Comparison of ENCODE assay signal across 8 cellular contexts in genomic region chr12:124864326-124864752, GRCh38. TPM values are rescaled to one million over a fixed set of nuclear protein-coding genes. Genes with fewer than 3 reads are reported as not detected.
DNase-seq lines count a peak whose midpoint lies in the region; ATAC-seq and TF ChIP-seq lines count a peak whose summit lies in the region.

No MANE protein-coding gene starts in this region.

- no peak for DNase-seq in HFF-Myc (ENCODE audit: extremely low read depth, low read depth)
- no peak for DNase-seq in activated CD8-positive, alpha-beta T cell treated with anti-CD3 and anti-CD28 coated beads, Interleukin-2, amount 10 ng/mL, durations not matched to agents 7 days and 5 days
- peak in 2 of 3 donors; percentile 52 to 53 for DNase-seq in right cardiac atrium
- no peak for DNase-seq in spleen
- no peak for DNase-seq in GM03348 (ENCODE audit: low spot score)
- no peak for DNase-seq in NOMO-1 treated with dmso at 0.1 percent for 144 hours (lab: John Stamatoyannopoulos, UW; ENCODE audit: unreplicated experiment)
- DNase-seq in NCI-H2081 treated with DMSO at 0.1 percent for 48 hours (lab: John Stamatoyannopoulos, UW): no peak
- DNase-seq in T1000 (lab: John Stamatoyannopoulos, UW): no peak

- intact Hi-C loops in right cardiac atrium (cut with DNase I): no loop called here
- intact Hi-C loops in spleen (cut with DNase I; ENCODE audit: low total_unique reads): no loop called here

- TF ChIP-seq POLR2A in spleen (IDR thresholded peaks at IDR 0.05): no peak

- 92% methylated on average over 14 of the region's 14 CpGs for WGBS in right cardiac atrium
- 90 to 93% (median 92%) methylated on average over 14 of the region's 14 CpGs for WGBS in spleen, 5 donors

- peak overlapping the region; percentile 93 for H3K27ac Mint-ChIP-seq in activated CD8-positive, alpha-beta T cell treated with anti-CD3 and anti-CD28 coated beads, Interleukin-2, amount 10 ng/mL, durations not matched to agents 7 days and 5 days

- no peak for ATAC-seq in activated CD8-positive, alpha-beta T cell treated with anti-CD3 and anti-CD28 coated beads, Interleukin-2, amount 10 ng/mL, durations not matched to agents 7 days and 5 days
- peak in 1 of 2 donors; percentile 1 for ATAC-seq in right cardiac atrium

- POLR2A ChIA-PET in activated CD8-positive, alpha-beta T cell treated with anti-CD3 and anti-CD28 coated beads, Interleukin-2, amount 10 ng/mL, durations not matched to agents 7 days and 5 days (lab: Charles Lee): interaction anchor here (1.0 kb wide), 1 partner anchor 50 kb away, joined by 3 read pairs; the partner anchor contains the start of gene UBC

- no peak for TF ChIP-seq CTCF in HFF-Myc (IDR thresholded peaks at IDR 0.05; ENCODE audit: low read depth, low read length, missing control alignments)
- no peak for TF ChIP-seq CTCF in spleen (IDR thresholded peaks at IDR 0.05 in 8 of 11, conservative IDR thresholded peaks at IDR 0.05 in 3 of 11)

- H3K4me1 Mint-ChIP-seq in activated CD8-positive, alpha-beta T cell treated with anti-CD3 and anti-CD28 coated beads, Interleukin-2, amount 10 ng/mL, durations not matched to agents 7 days and 5 days (ENCODE audit: low read depth): peaks cover 48% of the 10 kb centered on the region

- H3K4me1 ChIP-seq in right cardiac atrium (ENCODE audit: control insufficient read depth, insufficient read depth, low read length): peaks cover 3% of the 10 kb centered on the region
- H3K4me1 ChIP-seq in spleen: peaks cover 7 to 61% (median 37%) of the 10 kb centered on the region in 6 donors

- H3K9me3 Mint-ChIP-seq in activated CD8-positive, alpha-beta T cell treated with anti-CD3 and anti-CD28 coated beads, Interleukin-2, amount 10 ng/mL, durations not matched to agents 7 days and 5 days (ENCODE audit: insufficient read depth): no peaks in the 10 kb centered on the region

- H3K27ac ChIP-seq in right cardiac atrium (ENCODE audit: low read length) (no peak overlapping the region), spleen (peak overlapping the region in 5 of 8 donors; percentile 44 to 82 (median 75))

- H3K36me3 Mint-ChIP-seq in activated CD8-positive, alpha-beta T cell treated with anti-CD3 and anti-CD28 coated beads, Interleukin-2, amount 10 ng/mL, durations not matched to agents 7 days and 5 days (ENCODE audit: low read depth): no peaks in the 10 kb centered on the region

- no peaks in the 10 kb centered on the region for H3K9me3 ChIP-seq in right cardiac atrium (ENCODE audit: control insufficient read depth, low read length)
- no peaks in the 10 kb centered on the region for H3K9me3 ChIP-seq in spleen

- H3K27me3 ChIP-seq in right cardiac atrium (ENCODE audit: control insufficient read depth, insufficient read depth): no peaks in the 10 kb centered on the region
- H3K27me3 ChIP-seq in spleen (replicated peaks in 1 of 7): peaks cover 0 to 6% (median 0%) of the 10 kb centered on the region in 7 donors

- CTCF ChIA-PET in activated CD8-positive, alpha-beta T cell treated with anti-CD3 and anti-CD28 coated beads, Interleukin-2, amount 10 ng/mL, durations not matched to agents 7 days and 5 days (lab: Charles Lee): no interaction called here

- peak overlapping the region; percentile 62 for H3K4me3 Mint-ChIP-seq in activated CD8-positive, alpha-beta T cell treated with anti-CD3 and anti-CD28 coated beads, Interleukin-2, amount 10 ng/mL, durations not matched to agents 7 days and 5 days

- H3K27me3 Mint-ChIP-seq in activated CD8-positive, alpha-beta T cell treated with anti-CD3 and anti-CD28 coated beads, Interleukin-2, amount 10 ng/mL, durations not matched to agents 7 days and 5 days (ENCODE audit: low read depth): peaks cover 2% of the 10 kb centered on the region

- H3K4me3 ChIP-seq in HFF-Myc (replicated peaks; ENCODE audit: low read depth, low read length) (peak overlapping the region; percentile 13; the same call in 1 of the 2 replicates), right cardiac atrium (ENCODE audit: low read length) (peak overlapping the region; percentile 54), spleen (peak overlapping the region in 4 of 8 donors; percentile 65 to 97 (median 88))

- H3K36me3 ChIP-seq in spleen: no peaks in the 10 kb centered on the region

RNA-seq across cellular contexts. Expression of gene SCARB1, which starts 0.7 kb away (rescaled TPM):
- total RNA-seq in activated CD8-positive, alpha-beta T cell treated with anti-CD3 and anti-CD28 coated beads, Interleukin-2, amount 10 ng/mL, durations not matched to agents 7 days and 5 days: 10 to 100 TPM; 12.5 to 14.6 TPM
- total RNA-seq in right cardiac atrium (10 to 100 TPM; 15.7 to 22.9 (median 20.0) TPM), spleen (10 to 100 TPM; 22.0 to 59.3 (median 32.6) TPM)
- polyA plus RNA-seq in right cardiac atrium (17.0 TPM), spleen (10 to 100 TPM; 11.9 to 19.5 (median 19.2) TPM)

RNA-seq across cellular contexts. Expression of gene UBC, which starts 50.1 kb away (rescaled TPM):
- total RNA-seq in activated CD8-positive, alpha-beta T cell treated with anti-CD3 and anti-CD28 coated beads, Interleukin-2, amount 10 ng/mL, durations not matched to agents 7 days and 5 days: 100 to 1,000 TPM; 974 to 998 TPM
- total RNA-seq in right cardiac atrium (1,000 to 10,000 TPM; 1,045 to 1,141 (median 1,055) TPM), spleen (1,000 to 10,000 TPM in 1 of 7 donors, 100 to 1,000 TPM in 6; 770 to 1,107 (median 909) TPM)
- polyA plus RNA-seq in right cardiac atrium (1,140 TPM), spleen (100 to 1,000 TPM; 623 to 743 (median 691) TPM)

Comparison
In these comparisons a context has a peak if more than half of its experiments do, and no peak if none do; other contexts are left out.
1. DNase-seq: peak in right cardiac atrium (2 of 3); none in HFF-Myc (single experiment), activated CD8-positive, alpha-beta T cell treated with anti-CD3 and anti-CD28 coated beads, Interleukin-2, amount 10 ng/mL, durations not matched to agents 7 days and 5 days (single experiment), spleen (single experiment), GM03348 (single experiment), NOMO-1 treated with dmso at 0.1 percent for 144 hours (single experiment), NCI-H2081 treated with DMSO at 0.1 percent for 48 hours (single experiment) and T1000 (single experiment).